ENCODE assay signal across 13 cellular contexts in the genomic region with DNA sequence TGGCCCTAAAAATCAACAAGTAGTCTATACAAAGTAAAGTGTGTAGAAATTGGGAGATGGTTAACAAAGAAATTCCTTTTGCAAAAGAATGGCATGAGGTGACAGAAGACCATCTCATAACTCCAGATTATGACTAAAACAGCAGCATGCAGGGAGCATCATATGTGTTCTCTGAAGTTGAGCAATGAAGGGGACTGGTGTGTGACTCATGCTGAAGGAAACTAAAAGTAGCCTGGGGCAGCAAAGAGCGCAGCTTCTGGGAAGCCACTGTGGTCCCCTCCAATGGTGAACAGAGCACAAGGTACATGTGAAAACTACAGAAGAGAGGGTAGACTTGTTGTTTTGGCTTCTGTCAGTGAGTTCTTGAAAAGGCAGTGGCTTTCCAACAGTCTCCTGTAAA.
A peak's percentile ranks its signal among the peaks of the same experiment; 100 is the strongest.
DNase-seq lines count a peak whose midpoint lies in the region; ATAC-seq and TF ChIP-seq lines count a peak whose summit lies in the region.
"Had no signal": no experiment of that assay in that cellular context is flagged by ENCODE, and none has a peak within 500 bp of the region (broad histone marks: within the 10 kb centered on the region; RNA-seq: fewer than 3 reads in every experiment).

No MANE protein-coding gene starts in this region.

- H3K4me1 ChIP-seq in ACC112 (ENCODE audit: control insufficient read depth, insufficient read depth, low read length, unreplicated experiment) (peaks cover 8% of the 10 kb centered on the region), PC-3 (ENCODE audit: insufficient read depth, low read length) (peaks cover 4% of the 10 kb centered on the region; the same call in 1 of the 2 replicates)
- H3K4me1 ChIP-seq: testis had no signal

- peak; percentile 83 for DNase-seq in PC-3
- DNase-seq in fibroblast of pulmonary artery (ENCODE audit: low read depth): peak; percentile 60
- no peak for DNase-seq in SKM-1 (lab: John Stamatoyannopoulos, UW; ENCODE audit: unreplicated experiment)
- DNase-seq in left lobe of liver (ENCODE audit: low spot score): no peak
- no peak for DNase-seq in NCI-H2029 (lab: John Stamatoyannopoulos, UW)
- DNase-seq in NCI-H748 treated with DMSO at 0.1 percent for 48 hours (lab: John Stamatoyannopoulos, UW): no peak
- DNase-seq: activated B cell treated with CpG ODN at 0.5 μM for 24 hours, caudate nucleus, COR-L47, small intestine, testis had no signal

- H3K4me2 ChIP-seq in PC-3 (ENCODE audit: low read length): no peak overlapping the region

- H3K9me2 ChIP-seq in PC-3 (replicated peaks; ENCODE audit: low read length): no peaks in the 10 kb centered on the region

- no peaks in the 10 kb centered on the region for H3K9me3 ChIP-seq in PC-3 (ENCODE audit: low read length)
- H3K9me3 ChIP-seq: testis had no signal

- H3K4me3 ChIP-seq in ACC112 (ENCODE audit: low read depth, low read length) (no peak overlapping the region), PC-3 (ENCODE audit: low read length) (no peak overlapping the region), fibroblast of pulmonary artery (replicated peaks; ENCODE audit: low read depth, low read length) (no peak overlapping the region)
- H3K4me3 ChIP-seq: testis had no signal

- H3K36me3 ChIP-seq in ACC112 (ENCODE audit: insufficient read depth, low read length) (no peaks in the 10 kb centered on the region), PC-3 (ENCODE audit: low read depth, low read length) (no peaks in the 10 kb centered on the region)

- no peaks in the 10 kb centered on the region for H3F3A ChIP-seq in PC-3 (ENCODE audit: low read length, unreplicated experiment)

- H3K27me3 ChIP-seq in ACC112 (ENCODE audit: insufficient read depth, low read length): no peaks in the 10 kb centered on the region
- H3K27me3 ChIP-seq in PC-3 (ENCODE audit: low read length): no peaks in the 10 kb centered on the region
- H3K27me3 ChIP-seq: testis had no signal

- intact Hi-C loops in PC-3 (cut with micrococcal nuclease): no loop called here

- no TSS peak for BruUV-seq in PC-3 (replicated peaks; lab: Mats Ljungman, UMichigan)

- POLR2A ChIA-PET in PC-3 (lab: Charles Lee; ENCODE audit: unreplicated experiment): no interaction called here

- no peaks in the 10 kb centered on the region for H3K79me2 ChIP-seq in ACC112 (ENCODE audit: control insufficient read depth, insufficient read depth, low read length, unreplicated experiment)
- H3K79me2 ChIP-seq in PC-3 (ENCODE audit: low read length): no peaks in the 10 kb centered on the region

- H3K27ac ChIP-seq in ACC112 (ENCODE audit: low read depth, low read length) (no peak overlapping the region), PC-3 (ENCODE audit: low read length) (no peak overlapping the region)

- H3K9ac ChIP-seq in PC-3 (ENCODE audit: low read length): no peak overlapping the region

- H4K20me1 ChIP-seq in PC-3 (ENCODE audit: low read length): no peaks in the 10 kb centered on the region

- peak overlapping the region; percentile 34 for H2AFZ ChIP-seq in ACC112 (ENCODE audit: low read length, unreplicated experiment)
- no peak overlapping the region for H2AFZ ChIP-seq in PC-3 (ENCODE audit: low read length)

- CTCF ChIA-PET in PC-3 (lab: Charles Lee): no interaction called here

- TF ChIP-seq CTCF in PC-3 (conservative IDR thresholded peaks at IDR 0.05; ENCODE audit: low read depth, low read length) (no peak), fibroblast of pulmonary artery (IDR thresholded peaks at IDR 0.05; ENCODE audit: low read length, missing control alignments) (no peak)

- ATAC-seq in GM21619 (IDR thresholded peaks at IDR 0.05; ENCODE audit: unreplicated experiment) (peak; percentile 76), PC-3 (peak; percentile 88), left lobe of liver (no peak)

Comparison
In these comparisons a context has a peak if more than half of its experiments do, and no peak if none do; other contexts are left out.
1. DNase-seq: peak in PC-3 (single experiment) and fibroblast of pulmonary artery (single experiment); none in SKM-1 (single experiment), left lobe of liver (single experiment), NCI-H2029 (single experiment) and NCI-H748 treated with DMSO at 0.1 percent for 48 hours (single experiment).